12 cellular contexts compared by ENCODE assay signal in the genomic region with DNA sequence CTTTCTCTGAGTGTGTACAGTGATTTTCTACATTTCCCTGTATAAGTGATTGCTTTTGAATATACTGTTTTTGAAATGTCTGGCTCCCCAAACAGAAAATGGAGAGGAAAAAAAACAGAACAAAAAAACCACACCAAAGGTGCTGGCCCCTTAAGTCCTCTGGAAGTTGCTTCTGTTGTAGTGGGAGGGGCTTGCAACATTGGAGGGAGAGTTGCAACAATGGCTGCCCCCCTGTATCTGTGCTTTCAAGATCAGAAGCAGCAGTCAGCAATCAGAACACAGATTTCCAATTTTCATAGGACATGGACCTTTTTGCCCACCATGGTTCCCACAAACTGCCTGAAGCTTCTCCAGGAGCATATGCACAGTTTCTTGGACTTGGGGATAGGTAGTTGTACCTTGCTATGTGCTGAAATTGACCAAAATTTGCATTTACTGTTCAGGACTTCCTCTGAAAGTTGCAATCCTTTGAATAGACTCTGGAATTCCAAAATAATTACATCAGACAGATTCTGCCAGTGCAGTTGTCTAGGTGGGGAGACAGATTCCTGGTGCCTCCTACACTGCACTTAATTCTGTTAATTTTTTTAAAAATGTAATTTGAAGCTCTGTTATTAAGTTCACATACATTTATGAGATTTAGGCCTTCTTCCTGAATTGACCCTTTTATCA. TPM values are rescaled to one million over a fixed set of nuclear protein-coding genes. Genes with fewer than 3 reads are reported as not detected.
DNase-seq lines count a peak whose midpoint lies in the region; ATAC-seq, FAIRE-seq and TF ChIP-seq lines count a peak whose summit lies in the region.
"Had no signal": no experiment of that assay in that cellular context is flagged by ENCODE, and none has a peak within 500 bp of the region (broad histone marks: within the 10 kb centered on the region; RNA-seq: fewer than 3 reads in every experiment).

No MANE protein-coding gene starts in this region.

- H3K36me3 Mint-ChIP-seq in neural crest cell (ENCODE audit: low read depth), result peaks cover 23% of the 10 kb centered on the region
- H3K36me3 Mint-ChIP-seq in naive thymus-derived CD8-positive, alpha-beta T cell, result peaks cover 6 to 43% (median 38%) of the 10 kb centered on the region in 3 donors
- H3K36me3 Mint-ChIP-seq in activated T-helper 17 cell treated with anti-CD3 and anti-CD28 coated beads, Interleukin-2, amount 50 U/mL, for 72 hours (ENCODE audit: low read depth), result peaks cover 39% of the 10 kb centered on the region

- FAIRE-seq in GM12892 (lab: Jason Lieb, UNC), result peak; percentile 30

- H3K27ac Mint-ChIP-seq in neural crest cell (ENCODE audit: unreplicated experiment), result peak overlapping the region; percentile 27
- H3K27ac Mint-ChIP-seq in naive thymus-derived CD8-positive, alpha-beta T cell, result no peak overlapping the region
- no peak overlapping the region for H3K27ac Mint-ChIP-seq in activated T-helper 17 cell treated with anti-CD3 and anti-CD28 coated beads, Interleukin-2, amount 50 U/mL, for 72 hours

- H3K4me3 ChIP-seq in Jurkat, Clone E6-1 (ENCODE audit: low read length), result peak overlapping the region; percentile 38
- H3K4me3 ChIP-seq in cardiac fibroblast (replicated peaks in 1 of 2; ENCODE audit: low read depth in 2 of 2, low read length in 2 of 2), result no peak overlapping the region
- H3K4me3 ChIP-seq: ascending aorta had no signal

- peaks cover 2% of the 10 kb centered on the region for H3K9me3 Mint-ChIP-seq in neural crest cell
- peaks cover 0 to 17% (median 8%) of the 10 kb centered on the region in 9 donors for H3K9me3 Mint-ChIP-seq in naive thymus-derived CD8-positive, alpha-beta T cell
- no peaks in the 10 kb centered on the region for H3K9me3 Mint-ChIP-seq in activated T-helper 17 cell treated with anti-CD3 and anti-CD28 coated beads, Interleukin-2, amount 50 U/mL, for 72 hours

- no peak for ATAC-seq in GM21515 (IDR thresholded peaks at IDR 0.05; ENCODE audit: unreplicated experiment)
- ATAC-seq in naive thymus-derived CD8-positive, alpha-beta T cell, result no peak
- ATAC-seq in activated T-helper 17 cell treated with anti-CD3 and anti-CD28 coated beads, Interleukin-2, amount 50 U/mL, for 72 hours (replicated peaks), result no peak

- POLR2A ChIA-PET in naive thymus-derived CD8-positive, alpha-beta T cell (lab: Charles Lee), result no interaction called here

- H3K4me1 Mint-ChIP-seq in neural crest cell, result peaks cover 14% of the 10 kb centered on the region
- H3K4me1 Mint-ChIP-seq in naive thymus-derived CD8-positive, alpha-beta T cell, result peaks cover 18 to 41% (median 23%) of the 10 kb centered on the region in 4 donors
- H3K4me1 Mint-ChIP-seq in activated T-helper 17 cell treated with anti-CD3 and anti-CD28 coated beads, Interleukin-2, amount 50 U/mL, for 72 hours, result peaks cover 6% of the 10 kb centered on the region

- H3K27me3 Mint-ChIP-seq in neural crest cell (ENCODE audit: low read depth), result no peaks in the 10 kb centered on the region
- H3K27me3 Mint-ChIP-seq in naive thymus-derived CD8-positive, alpha-beta T cell, result no peaks in the 10 kb centered on the region
- H3K27me3 Mint-ChIP-seq in activated T-helper 17 cell treated with anti-CD3 and anti-CD28 coated beads, Interleukin-2, amount 50 U/mL, for 72 hours, result no peaks in the 10 kb centered on the region

- DNase-seq in GM12892 (ENCODE audit: insufficient read length) (no peak), cardiac fibroblast (ENCODE audit: low read depth in 2 of 2) (peak; percentile 27 to 36), neural crest cell (ENCODE audit: low read depth, low spot score) (no peak)
- DNase-seq in Jurkat, Clone E6-1 (ENCODE audit: low read depth, low spot score), result peak; percentile 81
- no peak for DNase-seq in activated naive CD4-positive, alpha-beta T cell treated with Interleukin-2 at 50 U/mL for 16 hours
- no peak for DNase-seq in naive thymus-derived CD8-positive, alpha-beta T cell
- DNase-seq: NCI-H446 treated with DMSO at 0.1 percent for 48 hours, retina, substantia nigra had no signal

- no peak for TF ChIP-seq POLR2A in GM12892 (IDR thresholded peaks at IDR 0.05; ENCODE audit: low read depth, low read length)

- no peak for TF ChIP-seq CTCF in cardiac fibroblast (IDR thresholded peaks at IDR 0.05; ENCODE audit: low read depth, low read length)
- TF ChIP-seq CTCF in neural crest cell (conservative IDR thresholded peaks at IDR 0.05), result no peak

- no peak overlapping the region for H3K4me3 Mint-ChIP-seq in neural crest cell
- no peak overlapping the region for H3K4me3 Mint-ChIP-seq in naive thymus-derived CD8-positive, alpha-beta T cell
- H3K4me3 Mint-ChIP-seq in activated T-helper 17 cell treated with anti-CD3 and anti-CD28 coated beads, Interleukin-2, amount 50 U/mL, for 72 hours, result no peak overlapping the region

RNA-seq across cellular contexts. Expression of a gene that starts 13.8 kb away (rescaled TPM):
- 17.8 TPM for polyA plus RNA-seq in GM12892 (2012; ENCODE audit: missing spikeins)
- 21.0 TPM for polyA plus RNA-seq in Jurkat, Clone E6-1 (2012; ENCODE audit: insufficient read depth, insufficient read length)
- total RNA-seq in neural crest cell, result 26.4 and 30.5 TPM in 2 replicates
- 10 to 100 TPM; 11.8 to 12.1 TPM for total RNA-seq in naive thymus-derived CD8-positive, alpha-beta T cell
- polyA plus RNA-seq in naive thymus-derived CD8-positive, alpha-beta T cell, result 1 to 10 TPM; 4.5 to 8.7 (median 6.4) TPM
- total RNA-seq in activated T-helper 17 cell treated with anti-CD3 and anti-CD28 coated beads, Interleukin-2, amount 50 U/mL, for 72 hours, result 10 to 100 TPM; 10.1 to 19.5 TPM

RNA-seq across cellular contexts. Expression of a gene that starts 14.0 kb away (rescaled TPM):
- polyA plus RNA-seq in GM12892 (2012; ENCODE audit: missing spikeins), result 5.4 TPM
- polyA plus RNA-seq in Jurkat, Clone E6-1 (2012; ENCODE audit: insufficient read depth, insufficient read length), result 14.1 TPM
- total RNA-seq in neural crest cell, result 29.9 and 31.1 TPM in 2 replicates
- total RNA-seq in naive thymus-derived CD8-positive, alpha-beta T cell, result 1 to 10 TPM in 1 of 2 experiments, under 1 TPM in 1; 0.60 to 1.1 TPM
- under 1 TPM in 2 of 3 donors, not detected in 1; 0.56 to 0.81 TPM for polyA plus RNA-seq in naive thymus-derived CD8-positive, alpha-beta T cell
- total RNA-seq in activated T-helper 17 cell treated with anti-CD3 and anti-CD28 coated beads, Interleukin-2, amount 50 U/mL, for 72 hours, result 1 to 10 TPM; 2.1 to 5.6 TPM

RNA-seq across cellular contexts. Expression of a gene that starts 33.1 kb away (rescaled TPM):
- 38.0 TPM for polyA plus RNA-seq in GM12892 (2012; ENCODE audit: missing spikeins)
- polyA plus RNA-seq in Jurkat, Clone E6-1 (2012; ENCODE audit: insufficient read depth, insufficient read length), result 74.6 TPM
- 39.2 and 41.5 TPM in 2 replicates for total RNA-seq in neural crest cell
- 100 to 1,000 TPM; 147 to 148 TPM for total RNA-seq in naive thymus-derived CD8-positive, alpha-beta T cell
- polyA plus RNA-seq in naive thymus-derived CD8-positive, alpha-beta T cell, result 10 to 100 TPM; 42.2 to 56.9 (median 53.1) TPM
- 10 to 100 TPM; 65.9 to 95.5 TPM for total RNA-seq in activated T-helper 17 cell treated with anti-CD3 and anti-CD28 coated beads, Interleukin-2, amount 50 U/mL, for 72 hours

RNA-seq across cellular contexts. Expression of a gene that starts 39.2 kb away (rescaled TPM):
- polyA plus RNA-seq in GM12892 (2012; ENCODE audit: missing spikeins), result 23.2 TPM
- 71.3 TPM for polyA plus RNA-seq in Jurkat, Clone E6-1 (2012; ENCODE audit: insufficient read depth, insufficient read length)
- 22.7 and 23.3 TPM in 2 replicates for total RNA-seq in neural crest cell
- 10 to 100 TPM; 11.1 to 12.2 TPM for total RNA-seq in naive thymus-derived CD8-positive, alpha-beta T cell
- polyA plus RNA-seq in naive thymus-derived CD8-positive, alpha-beta T cell, result 10 to 100 TPM; 23.8 to 25.0 (median 24.3) TPM
- 10 to 100 TPM; 20.0 to 26.3 TPM for total RNA-seq in activated T-helper 17 cell treated with anti-CD3 and anti-CD28 coated beads, Interleukin-2, amount 50 U/mL, for 72 hours

Comparison
In these comparisons a context has a peak if more than half of its experiments do, and no peak if none do; other contexts are left out.
1. DNase-seq: peak in Jurkat, Clone E6-1 (single experiment) and cardiac fibroblast (2 of 2); none in GM12892 (single experiment), neural crest cell (single experiment), activated naive CD4-positive, alpha-beta T cell treated with Interleukin-2 at 50 U/mL for 16 hours (single experiment) and naive thymus-derived CD8-positive, alpha-beta T cell (0 of 10).